ENCODE assay signal across 13 cellular contexts in genomic region chr11:37450613-37451012, GRCh38.
DNase-seq lines count a peak whose midpoint lies in the region; ATAC-seq and TF ChIP-seq lines count a peak whose summit lies in the region.
"Had no signal": no experiment of that assay in that cellular context is flagged by ENCODE, and none has a peak within 500 bp of the region (broad histone marks: within the 10 kb centered on the region; RNA-seq: fewer than 3 reads in every experiment).

No MANE protein-coding gene starts in this region.

- CTCF ChIA-PET in Caco-2 (lab: Charles Lee): no interaction called here

- peak overlapping the region; percentile 15 for H3K4me3 Mint-ChIP-seq in natural killer cell treated with Interleukin-12 subunit alpha and Interleukin-12 subunit beta and Interleukin-15 and Interleukin-18, amount 100 ng/mL, for 72 hours
- H3K4me3 Mint-ChIP-seq in Caco-2 (ENCODE audit: unreplicated experiment) (no peak overlapping the region), osteocyte (ENCODE audit: unreplicated experiment) (no peak overlapping the region)

- POLR2A ChIA-PET in Caco-2 (lab: Charles Lee): no interaction called here

- ATAC-seq in GM18870 (IDR thresholded peaks at IDR 0.05; ENCODE audit: unreplicated experiment): peak; percentile 91
- peak; percentile 95 for ATAC-seq in HG03378 (IDR thresholded peaks at IDR 0.05; ENCODE audit: unreplicated experiment)
- peak; percentile 88 to 96 for ATAC-seq in natural killer cell treated with Interleukin-12 subunit alpha and Interleukin-12 subunit beta and Interleukin-15 and Interleukin-18, amount 100 ng/mL, for 72 hours
- no peak for ATAC-seq in gastroesophageal sphincter

- H3K4me1 ChIP-seq in gastroesophageal sphincter: peaks cover 0 to 12% (median 0%) of the 10 kb centered on the region in 3 donors
- H3K4me1 ChIP-seq in Caco-2: peaks cover 13% of the 10 kb centered on the region
- H3K4me1 ChIP-seq: left ventricle myocardium inferior had no signal

- no peaks in the 10 kb centered on the region for H3K9me3 Mint-ChIP-seq in natural killer cell treated with Interleukin-12 subunit alpha and Interleukin-12 subunit beta and Interleukin-15 and Interleukin-18, amount 100 ng/mL, for 72 hours
- H3K9me3 Mint-ChIP-seq in Caco-2 (ENCODE audit: unreplicated experiment): peaks cover 13% of the 10 kb centered on the region
- no peaks in the 10 kb centered on the region for H3K9me3 Mint-ChIP-seq in osteocyte (ENCODE audit: unreplicated experiment)

- no TSS peak for BruUV-seq in Caco-2 (replicated peaks; lab: Mats Ljungman, UMichigan)

- H3K4me3 ChIP-seq in gastroesophageal sphincter (no peak overlapping the region), Caco-2 (ENCODE audit: low read depth, low read length) (no peak overlapping the region)
- H3K4me3 ChIP-seq: left ventricle myocardium inferior had no signal

- H3K36me3 Mint-ChIP-seq in natural killer cell treated with Interleukin-12 subunit alpha and Interleukin-12 subunit beta and Interleukin-15 and Interleukin-18, amount 100 ng/mL, for 72 hours: no peaks in the 10 kb centered on the region
- H3K36me3 Mint-ChIP-seq in Caco-2 (ENCODE audit: insufficient read depth, unreplicated experiment) (no peaks in the 10 kb centered on the region), osteocyte (ENCODE audit: unreplicated experiment) (no peaks in the 10 kb centered on the region)

- H3K4me1 Mint-ChIP-seq in natural killer cell treated with Interleukin-12 subunit alpha and Interleukin-12 subunit beta and Interleukin-15 and Interleukin-18, amount 100 ng/mL, for 72 hours (ENCODE audit: low read depth in 2 of 2): peaks cover 23 to 26% of the 10 kb centered on the region in 2 donors
- H3K4me1 Mint-ChIP-seq in Caco-2 (ENCODE audit: low read depth, unreplicated experiment) (no peaks in the 10 kb centered on the region), osteocyte (ENCODE audit: unreplicated experiment) (peaks cover 22% of the 10 kb centered on the region)

- H3K27me3 ChIP-seq in gastroesophageal sphincter (no peaks in the 10 kb centered on the region), Caco-2 (replicated peaks; ENCODE audit: control insufficient read depth, insufficient read depth, low read length) (no peaks in the 10 kb centered on the region)

- no peak for TF ChIP-seq EP300 in gastroesophageal sphincter (IDR thresholded peaks at IDR 0.05)

- DNase-seq in SKM-1 treated with dmso at 0.1 percent for 144 hours (lab: John Stamatoyannopoulos, UW; ENCODE audit: unreplicated experiment) (peak; percentile 90), RPMI8226 (no peak), Caco-2 (no peak), osteocyte (ENCODE audit: extremely low spot score, unreplicated experiment) (no peak)
- DNase-seq in natural killer cell treated with Interleukin-12 subunit alpha and Interleukin-12 subunit beta and Interleukin-15 and Interleukin-18, amount 100 ng/mL, for 72 hours (ENCODE audit: low spot score): no peak
- DNase-seq: activated CD8-positive, alpha-beta memory T cell treated with anti-CD3 and anti-CD28 coated beads for 24 hours; anterior cingulate cortex; left ventricle myocardium inferior; NCI-H1417; SHP77 had no signal

- H3K9me3 ChIP-seq in gastroesophageal sphincter (no peaks in the 10 kb centered on the region), Caco-2 (no peaks in the 10 kb centered on the region)

- TF ChIP-seq CTCF in gastroesophageal sphincter (IDR thresholded peaks at IDR 0.05) (no peak), Caco-2 (IDR thresholded peaks at IDR 0.05; ENCODE audit: insufficient read depth in 1 of 2, low read depth in 1 of 2, low read length in 1 of 2, severe bottlenecking in 1 of 2, unreplicated experiment in 1 of 2) (no peak), osteocyte (IDR thresholded peaks at IDR 0.05) (no peak)

- no peaks in the 10 kb centered on the region for H3K27me3 Mint-ChIP-seq in natural killer cell treated with Interleukin-12 subunit alpha and Interleukin-12 subunit beta and Interleukin-15 and Interleukin-18, amount 100 ng/mL, for 72 hours
- H3K27me3 Mint-ChIP-seq in Caco-2 (ENCODE audit: insufficient read depth, unreplicated experiment) (no peaks in the 10 kb centered on the region), osteocyte (ENCODE audit: unreplicated experiment) (no peaks in the 10 kb centered on the region)

- H3K36me3 ChIP-seq in gastroesophageal sphincter (no peaks in the 10 kb centered on the region), Caco-2 (ENCODE audit: control insufficient read depth, insufficient read depth, low read length) (no peaks in the 10 kb centered on the region)
- H3K36me3 ChIP-seq: left ventricle myocardium inferior had no signal

- intact Hi-C loops in Caco-2 (cut with micrococcal nuclease; ENCODE audit: unreplicated experiment): no loop called here

- no peak for TF ChIP-seq POLR2A in gastroesophageal sphincter (IDR thresholded peaks at IDR 0.05)

- 53 to 78% methylated on average over 2 of the region's 2 CpGs for WGBS in gastroesophageal sphincter (ENCODE audit: low coverage in 1 of 2), 2 donors

- H3K27ac Mint-ChIP-seq in natural killer cell treated with Interleukin-12 subunit alpha and Interleukin-12 subunit beta and Interleukin-15 and Interleukin-18, amount 100 ng/mL, for 72 hours: no peak overlapping the region
- H3K27ac Mint-ChIP-seq in Caco-2 (ENCODE audit: unreplicated experiment) (no peak overlapping the region), osteocyte (ENCODE audit: unreplicated experiment) (no peak overlapping the region)

- H3K27ac ChIP-seq in gastroesophageal sphincter: no peak overlapping the region
- H3K27ac ChIP-seq: left ventricle myocardium inferior had no signal
